Comparison of ENCODE assay signal across 6 cellular contexts in the genomic region with DNA sequence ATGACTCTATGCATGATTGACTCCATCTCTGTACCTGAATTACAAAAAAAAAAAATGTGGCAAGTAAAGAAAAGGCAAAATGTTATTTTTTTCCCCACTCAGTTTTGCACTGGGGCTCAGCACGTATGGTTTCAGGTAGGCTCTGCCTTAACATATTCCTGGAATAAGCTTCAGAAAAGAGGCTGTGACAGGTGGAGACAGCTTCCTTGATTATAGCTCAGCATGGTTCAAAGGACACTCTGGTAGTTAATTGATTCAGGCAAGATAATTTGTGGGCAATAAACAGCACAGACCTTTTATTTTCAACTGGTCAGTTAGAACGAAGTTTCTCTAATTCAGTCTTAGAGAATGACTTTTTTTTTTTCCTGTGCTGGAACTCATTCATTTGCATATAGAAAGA.
"Had no signal": no experiment of that assay in that cellular context is flagged by ENCODE, and none has a peak within 500 bp of the region (broad histone marks: within the 10 kb centered on the region; RNA-seq: fewer than 3 reads in every experiment).

No MANE protein-coding gene starts in this region.

- H3K27ac Mint-ChIP-seq: HFFc6 had no signal

- ATAC-seq: HCT116, HepG2 had no signal

- DNase-seq: GOT3, H7, HFFc6 had no signal

- H3K36me3 Mint-ChIP-seq: IgD-negative memory B cell had no signal
